ENCODE assay signal across 25 cellular contexts in genomic region chr5:90290648-90291047, GRCh38.
"Had no signal": no experiment of that assay in that cellular context is flagged by ENCODE, and none has a peak within 500 bp of the region (broad histone marks: within the 10 kb centered on the region; RNA-seq: fewer than 3 reads in every experiment).

No MANE protein-coding gene starts in this region.

- H3K4me2 ChIP-seq: hepatocyte had no signal

- H3K27ac ChIP-seq: hepatocyte, left ventricle myocardium inferior, pancreas, prostate gland, spleen, stomach, testis, thyroid gland, transverse colon, upper lobe of left lung, vagina had no signal

- H2AFZ ChIP-seq: hepatocyte had no signal

- H3K36me3 ChIP-seq: left ventricle myocardium inferior, pancreas, prostate gland, sigmoid colon, spleen, stomach, thyroid gland, transverse colon, upper lobe of left lung, vagina had no signal

- H3K27me3 ChIP-seq: hepatocyte, pancreas, sigmoid colon, spleen, stomach, testis, thyroid gland, transverse colon, upper lobe of left lung, vagina had no signal

- ATAC-seq: mucosa of descending colon; naive thymus-derived CD4-positive, alpha-beta T cell; natural killer cell treated with Interleukin-12 subunit alpha and Interleukin-12 subunit beta and Interleukin-15 and Interleukin-18, amount 100 ng/mL, for 72 hours; pancreas; right cardiac atrium; stimulated activated naive B cell treated with anti-CD40 and anti-IgM and Interleukin-4, amounts not matched to agents 10 μg/mL and 1 μg/mL and 100 μg/mL, for 72 hours; stimulated activated naive CD8-positive, alpha-beta T cell treated with anti-CD3 and anti-CD28 coated beads, Interleukin-15, Interleukin-2, amounts not matched to agents 100 U/mL and 50 U/mL, for 24 hours had no signal

- FAIRE-seq: pancreas, small intestine had no signal

- H3K4me1 ChIP-seq: left ventricle myocardium inferior, pancreas, spleen, stomach, testis, thyroid gland, vagina had no signal

- H3K4me3 ChIP-seq: hepatocyte, left ventricle myocardium inferior, lung, mucosa of descending colon, pancreas, prostate gland, sigmoid colon, spleen, stomach, testis, thyroid gland, transverse colon, upper lobe of left lung, vagina had no signal

- H3K9me3 ChIP-seq: left ventricle myocardium inferior, mucosa of descending colon, pancreas, prostate gland, sigmoid colon, spleen, testis, thyroid gland, transverse colon, upper lobe of left lung, vagina had no signal

- DNase-seq: islet precursor cell; left ventricle myocardium inferior; midbrain; mucosa of descending colon; naive thymus-derived CD4-positive, alpha-beta T cell; nucleus accumbens; pancreas; posterior cingulate gyrus; retina; right cardiac atrium; sigmoid colon; small intestine; spleen; stimulated activated naive B cell treated with anti-CD40 and anti-IgM and Interleukin-4, amounts not matched to agents 10 μg/mL and 1 μg/mL and 100 μg/mL, for 72 hours; stimulated activated naive CD8-positive, alpha-beta T cell treated with anti-CD3 and anti-CD28 coated beads, Interleukin-15, Interleukin-2, amounts not matched to agents 100 U/mL and 50 U/mL, for 24 hours; stomach; testis; thyroid gland; transverse colon; upper lobe of left lung had no signal
